1 cellular context compared by ENCODE assay signal in genomic region chr9:128657796-128658195, GRCh38.
TF ChIP-seq lines count a peak whose summit lies in the region.

No MANE protein-coding gene starts in this region.

TF ChIP-seq in A549, 52 proteins besides CTCF, POLR2A, EP300 and RAD21 (continued from another document):
- TF ChIP-seq BCL3 (IDR thresholded peaks at IDR 0.05), result no peak
- TF ChIP-seq NR3C1 (IDR thresholded peaks at IDR 0.05), result no peak
- no peak for TF ChIP-seq GATA3 (IDR thresholded peaks at IDR 0.05; ENCODE audit: borderline replicate concordance)
- no peak for TF ChIP-seq NFE2L2 (conservative IDR thresholded peaks at IDR 0.05; ENCODE audit: low read length)
- no peak for TF ChIP-seq ZNF302 (CRISPR knock-in tag; IDR thresholded peaks at IDR 0.05)
- no peak for TF ChIP-seq KDM5A (IDR thresholded peaks at IDR 0.05)
- no peak for TF ChIP-seq JUNB (IDR thresholded peaks at IDR 0.05)
- no peak for TF ChIP-seq HES2 (IDR thresholded peaks at IDR 0.05)
- no peak for TF ChIP-seq MAX (IDR thresholded peaks at IDR 0.05)
- no peak for TF ChIP-seq USF2 (IDR thresholded peaks at IDR 0.05)
